Comparison of ENCODE assay signal across 1 cellular context in the genomic region with DNA sequence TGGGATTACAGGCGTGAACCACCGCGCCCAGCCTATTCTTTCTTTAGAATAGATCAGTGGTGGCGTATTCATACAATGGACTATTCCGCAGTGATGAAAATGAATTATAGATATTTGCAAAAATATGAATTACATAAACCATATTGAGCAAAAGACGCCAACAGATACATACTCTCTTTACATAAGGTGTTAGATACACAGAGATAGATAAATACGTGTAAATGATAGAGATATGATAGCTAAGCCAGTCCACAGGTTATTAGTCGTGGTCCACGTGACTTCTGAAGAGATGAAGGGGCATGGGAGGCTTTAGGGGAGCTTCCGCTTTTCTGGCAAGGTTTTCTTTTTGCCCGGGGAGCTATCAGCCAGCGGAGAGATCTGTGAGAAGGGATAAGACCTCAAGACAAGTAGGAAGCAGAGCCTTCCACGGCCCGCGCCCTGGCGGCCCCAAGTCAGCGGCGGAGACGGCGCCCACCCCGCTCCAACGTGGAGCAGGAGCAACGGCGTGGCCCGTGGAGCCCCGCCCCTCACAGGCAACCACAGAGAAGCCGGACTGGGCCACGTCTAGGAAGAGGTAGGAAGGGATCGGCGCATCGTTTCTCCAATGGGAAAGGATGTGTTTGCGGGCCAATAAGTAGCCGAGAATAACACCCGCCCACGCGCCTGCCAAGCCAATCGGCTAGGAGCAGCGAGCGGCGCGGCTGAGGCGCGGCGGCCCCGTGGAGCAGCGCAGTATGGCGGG.
TF ChIP-seq lines count a peak whose summit lies in the region.

A gene (plus strand): TSS at position 704 of the 742 bp plus-strand sequence. CDS start 31 bp downstream, at position 735.

TF ChIP-seq in HepG2, 621 proteins besides CTCF, POLR2A, EP300 and RAD21 (continued from another document and continues in another):
- TF ChIP-seq, protein P1, sequence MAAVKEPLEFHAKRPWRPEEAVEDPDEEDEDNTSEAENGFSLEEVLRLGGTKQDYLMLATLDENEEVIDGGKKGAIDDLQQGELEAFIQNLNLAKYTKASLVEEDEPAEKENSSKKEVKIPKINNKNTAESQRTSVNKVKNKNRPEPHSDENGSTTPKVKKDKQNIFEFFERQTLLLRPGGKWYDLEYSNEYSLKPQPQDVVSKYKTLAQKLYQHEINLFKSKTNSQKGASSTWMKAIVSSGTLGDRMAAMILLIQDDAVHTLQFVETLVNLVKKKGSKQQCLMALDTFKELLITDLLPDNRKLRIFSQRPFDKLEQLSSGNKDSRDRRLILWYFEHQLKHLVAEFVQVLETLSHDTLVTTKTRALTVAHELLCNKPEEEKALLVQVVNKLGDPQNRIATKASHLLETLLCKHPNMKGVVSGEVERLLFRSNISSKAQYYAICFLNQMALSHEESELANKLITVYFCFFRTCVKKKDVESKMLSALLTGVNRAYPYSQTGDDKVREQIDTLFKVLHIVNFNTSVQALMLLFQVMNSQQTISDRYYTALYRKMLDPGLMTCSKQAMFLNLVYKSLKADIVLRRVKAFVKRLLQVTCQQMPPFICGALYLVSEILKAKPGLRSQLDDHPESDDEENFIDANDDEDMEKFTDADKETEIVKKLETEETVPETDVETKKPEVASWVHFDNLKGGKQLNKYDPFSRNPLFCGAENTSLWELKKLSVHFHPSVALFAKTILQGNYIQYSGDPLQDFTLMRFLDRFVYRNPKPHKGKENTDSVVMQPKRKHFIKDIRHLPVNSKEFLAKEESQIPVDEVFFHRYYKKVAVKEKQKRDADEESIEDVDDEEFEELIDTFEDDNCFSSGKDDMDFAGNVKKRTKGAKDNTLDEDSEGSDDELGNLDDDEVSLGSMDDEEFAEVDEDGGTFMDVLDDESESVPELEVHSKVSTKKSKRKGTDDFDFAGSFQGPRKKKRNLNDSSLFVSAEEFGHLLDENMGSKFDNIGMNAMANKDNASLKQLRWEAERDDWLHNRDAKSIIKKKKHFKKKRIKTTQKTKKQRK (IDR thresholded peaks at IDR 0.05; ENCODE audit: low read length), result no peak
- TF ChIP-seq ZNF33A (CRISPR knock-in tag; IDR thresholded peaks at IDR 0.05; ENCODE audit: borderline replicate concordance) (no peak), GTF3A (CRISPR knock-in tag; conservative IDR thresholded peaks at IDR 0.05) (no peak), ZKSCAN5 (CRISPR knock-in tag; IDR thresholded peaks at IDR 0.05) (no peak), ZNF816 (CRISPR knock-in tag; IDR thresholded peaks at IDR 0.05; ENCODE audit: borderline replicate concordance) (no peak), NONO (IDR thresholded peaks at IDR 0.05) (no peak), NONO (CRISPR knock-in tag; conservative IDR thresholded peaks at IDR 0.05) (peak; percentile 58; the same call in 1 of the 2 replicates), ZEB1 (IDR thresholded peaks at IDR 0.05; ENCODE audit: insufficient replicate concordance, low read depth) (no peak), ZFP36 (IDR thresholded peaks at IDR 0.05; ENCODE audit: borderline replicate concordance, low read depth, low read length, partially characterized antibody) (no peak), NFE2 (CRISPR knock-in tag; IDR thresholded peaks at IDR 0.05) (no peak), KDM4B (CRISPR knock-in tag; IDR thresholded peaks at IDR 0.05) (no peak), HOXD1 (CRISPR knock-in tag; IDR thresholded peaks at IDR 0.05) (no peak), ATM (IDR thresholded peaks at IDR 0.05; ENCODE audit: borderline replicate concordance) (no peak), ZNF549 (CRISPR knock-in tag; IDR thresholded peaks at IDR 0.05) (no peak), NFYC (CRISPR knock-in tag; IDR thresholded peaks at IDR 0.05) (peak; percentile 87), ZZZ3 (CRISPR knock-in tag; IDR thresholded peaks at IDR 0.05; ENCODE audit: borderline replicate concordance) (peak; percentile 30; the same call in 1 of the 2 replicates), EEA1 (CRISPR knock-in tag; IDR thresholded peaks at IDR 0.05; ENCODE audit: borderline replicate concordance) (no peak), AGO1 (IDR thresholded peaks at IDR 0.05; ENCODE audit: low read depth, low read length, poor library complexity, severe bottlenecking) (no peak), CCDC6 (CRISPR knock-in tag; IDR thresholded peaks at IDR 0.05) (no peak), SMYD3 (CRISPR knock-in tag; IDR thresholded peaks at IDR 0.05) (peak; percentile 32; the same call in 1 of the 2 replicates), PPARG (CRISPR knock-in tag; conservative IDR thresholded peaks at IDR 0.05) (no peak), TGIF2 (CRISPR knock-in tag; IDR thresholded peaks at IDR 0.05) (no peak), ZBTB7A (CRISPR knock-in tag; IDR thresholded peaks at IDR 0.05) (no peak), ADNP (CRISPR knock-in tag; IDR thresholded peaks at IDR 0.05) (no peak), FOXK2 (IDR thresholded peaks at IDR 0.05) (no peak), HDAC1 (CRISPR knock-in tag; IDR thresholded peaks at IDR 0.05) (peak; percentile 83), ARNTL (CRISPR knock-in tag; IDR thresholded peaks at IDR 0.05) (peak; percentile 89)
- TF ChIP-seq, protein P2, sequence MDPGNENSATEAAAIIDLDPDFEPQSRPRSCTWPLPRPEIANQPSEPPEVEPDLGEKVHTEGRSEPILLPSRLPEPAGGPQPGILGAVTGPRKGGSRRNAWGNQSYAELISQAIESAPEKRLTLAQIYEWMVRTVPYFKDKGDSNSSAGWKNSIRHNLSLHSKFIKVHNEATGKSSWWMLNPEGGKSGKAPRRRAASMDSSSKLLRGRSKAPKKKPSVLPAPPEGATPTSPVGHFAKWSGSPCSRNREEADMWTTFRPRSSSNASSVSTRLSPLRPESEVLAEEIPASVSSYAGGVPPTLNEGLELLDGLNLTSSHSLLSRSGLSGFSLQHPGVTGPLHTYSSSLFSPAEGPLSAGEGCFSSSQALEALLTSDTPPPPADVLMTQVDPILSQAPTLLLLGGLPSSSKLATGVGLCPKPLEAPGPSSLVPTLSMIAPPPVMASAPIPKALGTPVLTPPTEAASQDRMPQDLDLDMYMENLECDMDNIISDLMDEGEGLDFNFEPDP (CRISPR knock-in tag; conservative IDR thresholded peaks at IDR 0.05), result no peak
- TF ChIP-seq, protein P3, sequence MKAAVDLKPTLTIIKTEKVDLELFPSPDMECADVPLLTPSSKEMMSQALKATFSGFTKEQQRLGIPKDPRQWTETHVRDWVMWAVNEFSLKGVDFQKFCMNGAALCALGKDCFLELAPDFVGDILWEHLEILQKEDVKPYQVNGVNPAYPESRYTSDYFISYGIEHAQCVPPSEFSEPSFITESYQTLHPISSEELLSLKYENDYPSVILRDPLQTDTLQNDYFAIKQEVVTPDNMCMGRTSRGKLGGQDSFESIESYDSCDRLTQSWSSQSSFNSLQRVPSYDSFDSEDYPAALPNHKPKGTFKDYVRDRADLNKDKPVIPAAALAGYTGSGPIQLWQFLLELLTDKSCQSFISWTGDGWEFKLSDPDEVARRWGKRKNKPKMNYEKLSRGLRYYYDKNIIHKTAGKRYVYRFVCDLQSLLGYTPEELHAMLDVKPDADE (CRISPR knock-in tag; IDR thresholded peaks at IDR 0.05), result no peak
- TF ChIP-seq, protein P4, sequence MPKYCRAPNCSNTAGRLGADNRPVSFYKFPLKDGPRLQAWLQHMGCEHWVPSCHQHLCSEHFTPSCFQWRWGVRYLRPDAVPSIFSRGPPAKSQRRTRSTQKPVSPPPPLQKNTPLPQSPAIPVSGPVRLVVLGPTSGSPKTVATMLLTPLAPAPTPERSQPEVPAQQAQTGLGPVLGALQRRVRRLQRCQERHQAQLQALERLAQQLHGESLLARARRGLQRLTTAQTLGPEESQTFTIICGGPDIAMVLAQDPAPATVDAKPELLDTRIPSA (CRISPR knock-in tag; IDR thresholded peaks at IDR 0.05; ENCODE audit: borderline replicate concordance), result no peak
- TF ChIP-seq, protein P5, sequence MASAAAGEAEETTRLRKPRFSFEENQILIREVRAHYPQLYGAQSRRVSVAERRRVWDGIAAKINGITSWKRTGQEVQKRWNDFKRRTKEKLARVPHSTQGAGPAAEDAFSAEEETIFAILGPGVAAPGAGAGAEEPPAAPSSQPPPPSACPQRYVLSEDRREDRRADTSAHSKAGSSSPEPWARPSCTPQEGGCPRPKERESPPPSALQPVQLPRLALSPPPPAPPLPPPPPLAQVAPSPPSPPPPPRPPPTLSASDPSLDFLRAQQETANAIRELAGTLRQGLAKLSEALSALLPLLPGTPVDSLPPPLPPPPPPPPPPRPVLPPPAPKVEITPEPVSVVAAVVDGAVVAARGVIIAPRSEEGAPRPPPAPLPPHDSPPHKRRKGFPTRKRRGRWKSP (CRISPR knock-in tag; IDR thresholded peaks at IDR 0.05), result no peak
- TF ChIP-seq, protein P6, sequence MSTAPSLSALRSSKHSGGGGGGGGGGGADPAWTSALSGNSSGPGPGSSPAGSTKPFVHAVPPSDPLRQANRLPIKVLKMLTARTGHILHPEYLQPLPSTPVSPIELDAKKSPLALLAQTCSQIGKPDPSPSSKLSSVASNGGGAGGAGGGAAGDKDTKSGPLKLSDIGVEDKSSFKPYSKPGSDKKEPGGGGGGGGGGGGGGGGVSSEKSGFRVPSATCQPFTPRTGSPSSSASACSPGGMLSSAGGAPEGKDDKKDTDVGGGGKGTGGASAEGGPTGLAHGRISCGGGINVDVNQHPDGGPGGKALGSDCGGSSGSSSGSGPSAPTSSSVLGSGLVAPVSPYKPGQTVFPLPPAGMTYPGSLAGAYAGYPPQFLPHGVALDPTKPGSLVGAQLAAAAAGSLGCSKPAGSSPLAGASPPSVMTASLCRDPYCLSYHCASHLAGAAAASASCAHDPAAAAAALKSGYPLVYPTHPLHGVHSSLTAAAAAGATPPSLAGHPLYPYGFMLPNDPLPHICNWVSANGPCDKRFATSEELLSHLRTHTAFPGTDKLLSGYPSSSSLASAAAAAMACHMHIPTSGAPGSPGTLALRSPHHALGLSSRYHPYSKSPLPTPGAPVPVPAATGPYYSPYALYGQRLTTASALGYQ (CRISPR knock-in tag; IDR thresholded peaks at IDR 0.05), result no peak
- TF ChIP-seq, protein P7, sequence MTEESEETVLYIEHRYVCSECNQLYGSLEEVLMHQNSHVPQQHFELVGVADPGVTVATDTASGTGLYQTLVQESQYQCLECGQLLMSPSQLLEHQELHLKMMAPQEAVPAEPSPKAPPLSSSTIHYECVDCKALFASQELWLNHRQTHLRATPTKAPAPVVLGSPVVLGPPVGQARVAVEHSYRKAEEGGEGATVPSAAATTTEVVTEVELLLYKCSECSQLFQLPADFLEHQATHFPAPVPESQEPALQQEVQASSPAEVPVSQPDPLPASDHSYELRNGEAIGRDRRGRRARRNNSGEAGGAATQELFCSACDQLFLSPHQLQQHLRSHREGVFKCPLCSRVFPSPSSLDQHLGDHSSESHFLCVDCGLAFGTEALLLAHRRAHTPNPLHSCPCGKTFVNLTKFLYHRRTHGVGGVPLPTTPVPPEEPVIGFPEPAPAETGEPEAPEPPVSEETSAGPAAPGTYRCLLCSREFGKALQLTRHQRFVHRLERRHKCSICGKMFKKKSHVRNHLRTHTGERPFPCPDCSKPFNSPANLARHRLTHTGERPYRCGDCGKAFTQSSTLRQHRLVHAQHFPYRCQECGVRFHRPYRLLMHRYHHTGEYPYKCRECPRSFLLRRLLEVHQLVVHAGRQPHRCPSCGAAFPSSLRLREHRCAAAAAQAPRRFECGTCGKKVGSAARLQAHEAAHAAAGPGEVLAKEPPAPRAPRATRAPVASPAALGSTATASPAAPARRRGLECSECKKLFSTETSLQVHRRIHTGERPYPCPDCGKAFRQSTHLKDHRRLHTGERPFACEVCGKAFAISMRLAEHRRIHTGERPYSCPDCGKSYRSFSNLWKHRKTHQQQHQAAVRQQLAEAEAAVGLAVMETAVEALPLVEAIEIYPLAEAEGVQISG (CRISPR knock-in tag; IDR thresholded peaks at IDR 0.05), result peak; percentile 78
- TF ChIP-seq, protein P8, sequence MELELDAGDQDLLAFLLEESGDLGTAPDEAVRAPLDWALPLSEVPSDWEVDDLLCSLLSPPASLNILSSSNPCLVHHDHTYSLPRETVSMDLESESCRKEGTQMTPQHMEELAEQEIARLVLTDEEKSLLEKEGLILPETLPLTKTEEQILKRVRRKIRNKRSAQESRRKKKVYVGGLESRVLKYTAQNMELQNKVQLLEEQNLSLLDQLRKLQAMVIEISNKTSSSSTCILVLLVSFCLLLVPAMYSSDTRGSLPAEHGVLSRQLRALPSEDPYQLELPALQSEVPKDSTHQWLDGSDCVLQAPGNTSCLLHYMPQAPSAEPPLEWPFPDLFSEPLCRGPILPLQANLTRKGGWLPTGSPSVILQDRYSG (CRISPR knock-in tag; IDR thresholded peaks at IDR 0.05), result no peak
- TF ChIP-seq, protein P9, sequence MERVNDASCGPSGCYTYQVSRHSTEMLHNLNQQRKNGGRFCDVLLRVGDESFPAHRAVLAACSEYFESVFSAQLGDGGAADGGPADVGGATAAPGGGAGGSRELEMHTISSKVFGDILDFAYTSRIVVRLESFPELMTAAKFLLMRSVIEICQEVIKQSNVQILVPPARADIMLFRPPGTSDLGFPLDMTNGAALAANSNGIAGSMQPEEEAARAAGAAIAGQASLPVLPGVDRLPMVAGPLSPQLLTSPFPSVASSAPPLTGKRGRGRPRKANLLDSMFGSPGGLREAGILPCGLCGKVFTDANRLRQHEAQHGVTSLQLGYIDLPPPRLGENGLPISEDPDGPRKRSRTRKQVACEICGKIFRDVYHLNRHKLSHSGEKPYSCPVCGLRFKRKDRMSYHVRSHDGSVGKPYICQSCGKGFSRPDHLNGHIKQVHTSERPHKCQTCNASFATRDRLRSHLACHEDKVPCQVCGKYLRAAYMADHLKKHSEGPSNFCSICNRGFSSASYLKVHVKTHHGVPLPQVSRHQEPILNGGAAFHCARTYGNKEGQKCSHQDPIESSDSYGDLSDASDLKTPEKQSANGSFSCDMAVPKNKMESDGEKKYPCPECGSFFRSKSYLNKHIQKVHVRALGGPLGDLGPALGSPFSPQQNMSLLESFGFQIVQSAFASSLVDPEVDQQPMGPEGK (CRISPR knock-in tag; IDR thresholded peaks at IDR 0.05), result peak; percentile 27; the same call in 1 of the 2 replicates
- TF ChIP-seq, protein P10, sequence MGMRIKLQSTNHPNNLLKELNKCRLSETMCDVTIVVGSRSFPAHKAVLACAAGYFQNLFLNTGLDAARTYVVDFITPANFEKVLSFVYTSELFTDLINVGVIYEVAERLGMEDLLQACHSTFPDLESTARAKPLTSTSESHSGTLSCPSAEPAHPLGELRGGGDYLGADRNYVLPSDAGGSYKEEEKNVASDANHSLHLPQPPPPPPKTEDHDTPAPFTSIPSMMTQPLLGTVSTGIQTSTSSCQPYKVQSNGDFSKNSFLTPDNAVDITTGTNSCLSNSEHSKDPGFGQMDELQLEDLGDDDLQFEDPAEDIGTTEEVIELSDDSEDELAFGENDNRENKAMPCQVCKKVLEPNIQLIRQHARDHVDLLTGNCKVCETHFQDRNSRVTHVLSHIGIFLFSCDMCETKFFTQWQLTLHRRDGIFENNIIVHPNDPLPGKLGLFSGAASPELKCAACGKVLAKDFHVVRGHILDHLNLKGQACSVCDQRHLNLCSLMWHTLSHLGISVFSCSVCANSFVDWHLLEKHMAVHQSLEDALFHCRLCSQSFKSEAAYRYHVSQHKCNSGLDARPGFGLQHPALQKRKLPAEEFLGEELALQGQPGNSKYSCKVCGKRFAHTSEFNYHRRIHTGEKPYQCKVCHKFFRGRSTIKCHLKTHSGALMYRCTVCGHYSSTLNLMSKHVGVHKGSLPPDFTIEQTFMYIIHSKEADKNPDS (CRISPR knock-in tag; IDR thresholded peaks at IDR 0.05), result no peak
- TF ChIP-seq, protein P11, sequence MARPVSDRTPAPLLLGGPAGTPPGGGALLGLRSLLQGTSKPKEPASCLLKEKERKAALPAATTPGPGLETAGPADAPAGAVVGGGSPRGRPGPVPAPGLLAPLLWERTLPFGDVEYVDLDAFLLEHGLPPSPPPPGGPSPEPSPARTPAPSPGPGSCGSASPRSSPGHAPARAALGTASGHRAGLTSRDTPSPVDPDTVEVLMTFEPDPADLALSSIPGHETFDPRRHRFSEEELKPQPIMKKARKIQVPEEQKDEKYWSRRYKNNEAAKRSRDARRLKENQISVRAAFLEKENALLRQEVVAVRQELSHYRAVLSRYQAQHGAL (CRISPR knock-in tag; IDR thresholded peaks at IDR 0.05; ENCODE audit: not compliant biosample characterization), result no peak
